Comparison of ENCODE assay signal across 9 cellular contexts in the genomic region with DNA sequence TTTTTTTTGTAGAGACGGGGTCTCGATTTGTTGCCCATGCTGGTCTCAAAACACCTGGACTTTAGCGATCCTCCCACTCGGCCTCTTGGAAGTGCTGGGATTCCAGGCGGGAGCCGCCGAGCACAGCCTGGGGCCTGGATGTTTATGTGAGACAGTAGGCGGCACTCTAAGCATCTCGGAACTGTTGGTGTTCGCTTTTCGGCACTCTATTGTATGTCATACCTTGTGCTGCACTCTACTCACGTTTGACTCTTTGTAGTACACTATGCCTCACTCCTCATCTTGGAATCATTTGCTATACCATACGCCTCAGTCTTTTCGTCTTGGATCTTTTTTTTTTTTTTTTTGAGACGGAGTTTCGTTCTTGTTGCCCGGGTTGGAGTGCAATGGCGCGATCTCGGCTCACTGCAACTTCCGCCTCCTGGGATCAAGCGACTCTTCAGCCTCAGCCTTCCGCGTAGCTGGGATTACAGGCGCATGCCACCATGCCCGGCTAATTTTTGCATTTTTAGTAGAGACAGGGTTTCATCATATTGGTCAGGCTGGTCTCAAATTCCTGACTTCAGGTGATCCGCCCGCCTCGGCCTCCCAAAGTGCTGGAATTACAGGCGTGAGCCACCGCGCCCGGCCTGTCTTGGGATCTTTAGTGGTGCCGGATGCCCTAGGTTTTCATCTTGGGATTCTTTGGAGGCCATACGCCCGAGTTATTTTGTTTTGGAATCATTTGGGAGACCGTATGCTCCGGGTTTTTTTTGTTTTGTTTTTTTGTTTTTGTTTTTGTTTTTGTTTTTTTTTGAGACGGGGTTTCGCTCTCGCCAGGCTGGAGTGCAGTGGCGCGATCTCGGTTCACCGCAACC. TPM values are rescaled to one million over a fixed set of nuclear protein-coding genes. Genes with fewer than 3 reads are reported as not detected.
A peak's percentile ranks its signal among the peaks of the same experiment; 100 is the strongest.
DNase-seq lines count a peak whose midpoint lies in the region; ATAC-seq and TF ChIP-seq lines count a peak whose summit lies in the region.
"Had no signal": no experiment of that assay in that cellular context is flagged by ENCODE, and none has a peak within 500 bp of the region (broad histone marks: within the 10 kb centered on the region; RNA-seq: fewer than 3 reads in every experiment).

No MANE protein-coding gene starts in this region.

- H3K27me3 ChIP-seq in brain microvascular endothelial cell (replicated peaks) = peaks cover 9% of the 10 kb centered on the region
- peaks cover 0 to 7% of the 10 kb centered on the region in 2 donors for H3K27me3 ChIP-seq in naive thymus-derived CD4-positive, alpha-beta T cell (ENCODE audit: control insufficient read depth in 2 of 2, insufficient read depth in 2 of 2, low read length in 2 of 2)

- POLR2A ChIA-PET in naive thymus-derived CD4-positive, alpha-beta T cell (lab: Charles Lee) = no interaction called here

- peak overlapping the region; percentile 26 for H3K4me3 ChIP-seq in brain microvascular endothelial cell (ENCODE audit: low read depth, low read length)
- no peak overlapping the region for H3K4me3 ChIP-seq in naive thymus-derived CD4-positive, alpha-beta T cell (ENCODE audit: low read length)

- intact Hi-C loops in naive thymus-derived CD4-positive, alpha-beta T cell (cut with micrococcal nuclease) = no loop called here

- H3K27ac ChIP-seq in brain microvascular endothelial cell = no peak overlapping the region
- H3K27ac ChIP-seq in naive thymus-derived CD4-positive, alpha-beta T cell (ENCODE audit: low read depth, low read length) = no peak overlapping the region
- H3K27ac ChIP-seq: WERI-Rb-1 had no signal

- peak; percentile 42 for DNase-seq in GM03348 (ENCODE audit: low spot score)
- no peak for DNase-seq in brain microvascular endothelial cell
- no peak for DNase-seq in naive thymus-derived CD4-positive, alpha-beta T cell
- no peak for DNase-seq in stimulated activated naive CD4-positive, alpha-beta T cell (lab: John Stamatoyannopoulos, UW)
- no peak for DNase-seq in NCI-H748 (lab: John Stamatoyannopoulos, UW; ENCODE audit: unreplicated experiment)
- no peak for DNase-seq in stimulated activated CD4-positive, alpha-beta T cell treated with anti-CD3 and anti-CD28 coated beads, Interleukin-12 subunit alpha, Interleukin-12 subunit beta, amount 100 ng/mL, for 4 hours
- DNase-seq: WERI-Rb-1 had no signal

- H3K36me3 Mint-ChIP-seq in naive thymus-derived CD4-positive, alpha-beta T cell = peaks cover 0 to 4% (median 0%) of the 10 kb centered on the region in 5 donors

- peaks cover 4 to 33% (median 8%) of the 10 kb centered on the region in 11 donors for H3K9me3 Mint-ChIP-seq in naive thymus-derived CD4-positive, alpha-beta T cell

- H3K4me3 Mint-ChIP-seq in naive thymus-derived CD4-positive, alpha-beta T cell = peak overlapping the region; percentile 67 to 87 (median 80)

- H3K4me1 Mint-ChIP-seq in naive thymus-derived CD4-positive, alpha-beta T cell = peaks cover 0 to 16% (median 8%) of the 10 kb centered on the region in 7 donors

- H3K27ac Mint-ChIP-seq in naive thymus-derived CD4-positive, alpha-beta T cell = no peak overlapping the region

- H3K4me1 ChIP-seq in naive thymus-derived CD4-positive, alpha-beta T cell (ENCODE audit: control insufficient read depth in 2 of 2, insufficient read depth in 2 of 2, low read length in 2 of 2) = no peaks in the 10 kb centered on the region

- in situ Hi-C loops in brain microvascular endothelial cell (cut with HindIII; ENCODE audit: low pct_ligation_motif_present, low sequenced_read_pairs) = no loop called here

- TF ChIP-seq CTCF in brain microvascular endothelial cell (IDR thresholded peaks at IDR 0.05; ENCODE audit: low read depth, low read length, missing control alignments) = peak; percentile 36

- peaks cover 49 to 63% (median 56%) of the 10 kb centered on the region in 5 donors for H3K27me3 Mint-ChIP-seq in naive thymus-derived CD4-positive, alpha-beta T cell

- H3K36me3 ChIP-seq in brain microvascular endothelial cell (replicated peaks) = no peaks in the 10 kb centered on the region
- H3K36me3 ChIP-seq in naive thymus-derived CD4-positive, alpha-beta T cell (ENCODE audit: control insufficient read depth in 2 of 3, insufficient read depth in 3 of 3, low read length in 3 of 3) = no peaks in the 10 kb centered on the region
- H3K36me3 ChIP-seq: WERI-Rb-1 had no signal

- no peaks in the 10 kb centered on the region for H3K9me3 ChIP-seq in naive thymus-derived CD4-positive, alpha-beta T cell (ENCODE audit: control insufficient read depth in 2 of 3, low read length in 3 of 3)

- CTCF ChIA-PET in naive thymus-derived CD4-positive, alpha-beta T cell (lab: Charles Lee) = no interaction called here

- ATAC-seq in HG03175 (IDR thresholded peaks at IDR 0.05; ENCODE audit: unreplicated experiment) = peak; percentile 36
- peak; percentile 59 for ATAC-seq in naive thymus-derived CD4-positive, alpha-beta T cell
- ATAC-seq in HG03460 (IDR thresholded peaks at IDR 0.05; ENCODE audit: unreplicated experiment) = no peak

RNA-seq across cellular contexts. Expression of gene ZDBF2, which starts 24.2 kb away (rescaled TPM):
- total RNA-seq in naive thymus-derived CD4-positive, alpha-beta T cell = 10 to 100 TPM in 4 of 5 experiments, 1 to 10 TPM in 1; 9.1 to 22.4 (median 16.0) TPM
- polyA plus RNA-seq in naive thymus-derived CD4-positive, alpha-beta T cell = 1 to 10 TPM; 4.4 to 6.7 TPM
